Comparison of ENCODE assay signal across 24 cellular contexts in genomic region chr2:5723791-5724735, GRCh38. TPM values are rescaled to one million over a fixed set of nuclear protein-coding genes. Genes with fewer than 3 reads are reported as not detected.
"Had no signal": no experiment of that assay in that cellular context is flagged by ENCODE, and none has a peak within 500 bp of the region (broad histone marks: within the 10 kb centered on the region; RNA-seq: fewer than 3 reads in every experiment).

No MANE protein-coding gene starts in this region.

- H3K36me3 Mint-ChIP-seq: memory B cell; naive B cell; natural killer cell treated with Interleukin-12 subunit alpha and Interleukin-12 subunit beta and Interleukin-15 and Interleukin-18, amount 100 ng/mL, for 72 hours; stimulated activated naive B cell treated with anti-CD40 and anti-IgM and Interleukin-4, amounts not matched to agents 10 μg/mL and 1 μg/mL and 100 μg/mL, for 72 hours had no signal

- H3K4me3 Mint-ChIP-seq: memory B cell; naive B cell; natural killer cell treated with Interleukin-12 subunit alpha and Interleukin-12 subunit beta and Interleukin-15 and Interleukin-18, amount 100 ng/mL, for 72 hours; neural crest cell; stimulated activated naive B cell treated with anti-CD40 and anti-IgM and Interleukin-4, amounts not matched to agents 10 μg/mL and 1 μg/mL and 100 μg/mL, for 72 hours; stimulated activated naive CD8-positive, alpha-beta T cell treated with anti-CD3 and anti-CD28 coated beads, Interleukin-15, Interleukin-2, amounts not matched to agents 100 ng/mL and 50 ng/mL, for 24 hours had no signal

- H3K27ac Mint-ChIP-seq: memory B cell; naive B cell; natural killer cell treated with Interleukin-12 subunit alpha and Interleukin-12 subunit beta and Interleukin-15 and Interleukin-18, amount 100 ng/mL, for 72 hours; stimulated activated naive B cell treated with anti-CD40 and anti-IgM and Interleukin-4, amounts not matched to agents 10 μg/mL and 1 μg/mL and 100 μg/mL, for 72 hours; stimulated activated naive CD8-positive, alpha-beta T cell treated with anti-CD3 and anti-CD28 coated beads, Interleukin-15, Interleukin-2, amounts not matched to agents 100 ng/mL and 50 ng/mL, for 24 hours had no signal

- H3K36me3 ChIP-seq: thoracic aorta, tibial nerve, upper lobe of left lung had no signal

- H3K4me1 ChIP-seq: psoas muscle, tibial nerve had no signal

- DNase-seq: dermis blood vessel endothelial cell; effector memory CD4-positive, alpha-beta T cell; erythroblast; head of caudate nucleus; kidney; naive B cell; nucleus accumbens; psoas muscle; right cardiac atrium; small intestine; stimulated activated CD4-positive, alpha-beta T cell treated with anti-CD3 and anti-CD28 coated beads, Interleukin-15, amount 100 ng/mL, for 24 hours; stimulated activated CD4-positive, alpha-beta T cell treated with anti-CD3 and anti-CD28 coated beads, Interleukin-2, amount 100 ng/mL, for 48 hours; stimulated activated naive B cell treated with anti-CD40 and anti-IgM and Interleukin-4, amounts not matched to agents 10 μg/mL and 1 μg/mL and 100 μg/mL, for 72 hours; upper lobe of left lung had no signal

- ATAC-seq: left lobe of liver; psoas muscle; right cardiac atrium; stimulated activated naive B cell treated with anti-CD40 and anti-IgM and Interleukin-4, amounts not matched to agents 10 μg/mL and 1 μg/mL and 100 μg/mL, for 72 hours had no signal

- H3K4me3 ChIP-seq: coronary artery, lung, psoas muscle, thoracic aorta, tibial nerve, upper lobe of left lung had no signal

- H3K27me3 ChIP-seq: tibial nerve, upper lobe of left lung had no signal

- H3K9me3 ChIP-seq: psoas muscle, thoracic aorta, tibial nerve had no signal

- H3K27ac ChIP-seq: coronary artery, psoas muscle, thoracic aorta, tibial nerve, upper lobe of left lung had no signal

- H3K9me3 Mint-ChIP-seq: natural killer cell treated with Interleukin-12 subunit alpha and Interleukin-12 subunit beta and Interleukin-15 and Interleukin-18, amount 100 ng/mL, for 72 hours; stimulated activated naive B cell treated with anti-CD40 and anti-IgM and Interleukin-4, amounts not matched to agents 10 μg/mL and 1 μg/mL and 100 μg/mL, for 72 hours had no signal

- H3K27me3 Mint-ChIP-seq: memory B cell had no signal

RNA-seq across cellular contexts. Expression of gene SOX11, which starts 31.9 kb away (rescaled TPM):
- total RNA-seq: dermis blood vessel endothelial cell; natural killer cell treated with Interleukin-12 subunit alpha and Interleukin-12 subunit beta and Interleukin-15 and Interleukin-18, amount 100 ng/mL, for 72 hours; thoracic aorta; tibial nerve had no signal
- polyA plus RNA-seq: liver had no signal
